Comparison of ENCODE assay signal across 3 cellular contexts in the genomic region with DNA sequence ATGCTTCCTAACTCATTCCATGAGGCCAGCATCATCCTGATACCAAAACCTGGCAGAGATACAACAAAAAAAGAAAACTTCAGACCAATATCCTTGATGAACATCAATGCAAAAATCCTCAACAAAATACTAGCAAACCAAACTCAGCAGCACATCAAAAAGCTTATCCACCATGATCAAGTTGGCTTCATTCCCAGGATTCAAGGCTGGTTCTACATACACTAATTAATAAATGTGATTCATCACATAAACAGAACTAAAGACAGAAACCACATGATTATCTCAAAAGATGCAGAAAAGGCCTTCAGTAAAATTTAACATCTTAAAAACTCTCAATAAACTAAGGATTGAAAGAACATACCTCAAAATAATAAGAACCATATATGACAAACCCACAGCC. TPM values are rescaled to one million over a fixed set of nuclear protein-coding genes. Genes with fewer than 3 reads are reported as not detected.
"Had no signal": no experiment of that assay in that cellular context is flagged by ENCODE, and none has a peak within 500 bp of the region (broad histone marks: within the 10 kb centered on the region; RNA-seq: fewer than 3 reads in every experiment).

No MANE protein-coding gene starts in this region.

RNA-seq across cellular contexts. Expression of a gene that starts 35.5 kb away (rescaled TPM):
- total RNA-seq: breast epithelium, chondrocyte, NCI-H460 had no signal
